ENCODE assay signal across 9 cellular contexts in the genomic region with DNA sequence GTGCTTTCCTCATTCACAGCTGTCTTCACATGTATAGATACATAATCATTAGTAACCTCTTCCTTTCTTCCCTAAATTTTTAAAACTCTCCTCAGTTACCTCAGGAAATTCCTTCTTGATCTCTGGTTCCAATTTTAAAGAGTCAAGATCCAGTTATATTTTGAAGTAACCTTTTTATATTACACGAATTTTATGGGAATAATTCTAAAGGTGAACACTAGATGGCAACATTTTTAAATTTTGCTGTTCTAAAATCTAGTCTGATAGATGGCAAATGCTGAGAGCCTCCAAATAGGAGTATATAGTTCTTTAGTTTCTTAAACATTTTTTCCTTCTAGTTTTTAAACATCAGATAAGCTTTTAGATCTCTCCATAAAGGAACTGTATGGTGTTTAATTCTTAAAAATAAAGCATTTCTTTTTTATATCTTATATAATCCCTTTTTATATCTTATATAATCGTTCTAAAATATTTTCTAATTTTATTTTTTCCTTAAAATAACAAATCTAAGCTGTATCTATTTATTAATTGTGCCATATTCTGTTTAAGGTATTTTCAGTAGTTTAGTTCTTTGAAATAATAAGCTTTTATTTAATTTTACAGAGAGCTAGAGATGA.
DNase-seq lines count a peak whose midpoint lies in the region; ATAC-seq and TF ChIP-seq lines count a peak whose summit lies in the region.
"Had no signal": no experiment of that assay in that cellular context is flagged by ENCODE, and none has a peak within 500 bp of the region (broad histone marks: within the 10 kb centered on the region; RNA-seq: fewer than 3 reads in every experiment).

No MANE protein-coding gene starts in this region.

- H3K27ac ChIP-seq in VCaP: no peak overlapping the region
- H3K27ac ChIP-seq: BLaER1 had no signal

- DNase-seq in DMS153 treated with DMSO at 0.1 percent for 48 hours (lab: John Stamatoyannopoulos, UW; ENCODE audit: unreplicated experiment): peak; percentile 14
- no peak for DNase-seq in DMS153 (lab: John Stamatoyannopoulos, UW)
- peak; percentile 59 to 72 for DNase-seq in Kasumi-1 (lab: John Stamatoyannopoulos, UW)
- DNase-seq in kidney glomerular epithelial cell (lab: John Stamatoyannopoulos, UW): peak; percentile 48
- DNase-seq in C1 segment of cervical spinal cord (lab: John Stamatoyannopoulos, UW): no peak
- DNase-seq in activated gamma-delta T cell (lab: John Stamatoyannopoulos, UW): no peak

- no peak for ATAC-seq in HG03469 (IDR thresholded peaks at IDR 0.05; ENCODE audit: unreplicated experiment)

- peak; percentile 78 for TF ChIP-seq CTCF in VCaP (conservative IDR thresholded peaks at IDR 0.05)

Comparison
In these comparisons a context has a peak if more than half of its experiments do, and no peak if none do; other contexts are left out.
1. DNase-seq: peak in DMS153 treated with DMSO at 0.1 percent for 48 hours (single experiment), Kasumi-1 (2 of 2) and kidney glomerular epithelial cell (single experiment); none in DMS153 (single experiment), C1 segment of cervical spinal cord (0 of 14) and activated gamma-delta T cell (single experiment).